In genomic region chr10:91614254-91614624, GRCh38 we compare ENCODE assay signal across 16 cellular contexts. TPM values are rescaled to one million over a fixed set of nuclear protein-coding genes. Genes with fewer than 3 reads are reported as not detected.
DNase-seq lines count a peak whose midpoint lies in the region; ATAC-seq, FAIRE-seq and TF ChIP-seq lines count a peak whose summit lies in the region.
"Had no signal": no experiment of that assay in that cellular context is flagged by ENCODE, and none has a peak within 500 bp of the region (broad histone marks: within the 10 kb centered on the region; RNA-seq: fewer than 3 reads in every experiment).

No MANE protein-coding gene starts in this region.

- H3K9me3 ChIP-seq in K562 (replicated peaks; ENCODE audit: control insufficient read depth, insufficient read depth, low read depth, low read length) (no peaks in the 10 kb centered on the region), keratinocyte (ENCODE audit: control insufficient read depth, low read depth, low read length) (no peaks in the 10 kb centered on the region), transverse colon (no peaks in the 10 kb centered on the region), neural progenitor cell (ENCODE audit: low read depth) (no peaks in the 10 kb centered on the region)

- 63% methylated on average over 2 of the region's 2 CpGs for WGBS in K562 (ENCODE audit: insufficient coverage, low coverage, missing lambda C conversion rate)
- WGBS in transverse colon (ENCODE audit: low coverage in 1 of 2), 2 donors, result 49% methylated on average over 2 of the region's 2 CpGs

- in situ Hi-C loops in K562 (cut with MboI), result no loop called here
- in situ Hi-C loops in transverse colon (cut with MboI; ENCODE audit: low pct_ligation_motif_present in 1 of 4, low pct_unique_long_range_greater_than_20kb in 1 of 4, low sequenced_read_pairs in 3 of 4), result no loop called here

- H3K79me2 ChIP-seq in K562 (ENCODE audit: control insufficient read depth, insufficient read depth, low read length) (no peaks in the 10 kb centered on the region), keratinocyte (ENCODE audit: control insufficient read depth, insufficient read depth, low read length) (no peaks in the 10 kb centered on the region), neural progenitor cell (ENCODE audit: low read depth) (no peaks in the 10 kb centered on the region)

- peaks cover 6% of the 10 kb centered on the region for H3K27me3 Mint-ChIP-seq in nephron progenitor cell (ENCODE audit: low read depth, poor library complexity)
- peaks cover 2% of the 10 kb centered on the region for H3K27me3 Mint-ChIP-seq in neural progenitor cell (ENCODE audit: insufficient read depth, low read depth)

- H3K4me1 ChIP-seq in K562 (replicated peaks in 1 of 2; ENCODE audit: control insufficient read depth in 2 of 2, insufficient read depth in 2 of 2, low read length in 2 of 2) (peaks cover 8 to 42% of the 10 kb centered on the region in 2 experiments; a peak in 3 of 5 replicates), keratinocyte (ENCODE audit: control insufficient read depth, extremely low read depth, insufficient read depth, low read length) (peaks cover 39% of the 10 kb centered on the region), transverse colon (peaks cover 0 to 21% (median 3%) of the 10 kb centered on the region in 4 donors), neural progenitor cell (no peaks in the 10 kb centered on the region)

- no peaks in the 10 kb centered on the region for H3K36me3 ChIP-seq in K562 (ENCODE audit: control insufficient read depth, insufficient read depth, low read length)
- H3K36me3 ChIP-seq in keratinocyte (ENCODE audit: control insufficient read depth in 2 of 2, extremely low read depth in 1 of 2, insufficient read depth in 2 of 2, low read length in 2 of 2), result no peaks in the 10 kb centered on the region
- H3K36me3 ChIP-seq in transverse colon, result no peaks in the 10 kb centered on the region
- no peaks in the 10 kb centered on the region for H3K36me3 ChIP-seq in neural progenitor cell

- intact Hi-C loops in K562 (cut with micrococcal nuclease), result no loop called here
- intact Hi-C loops in transverse colon (cut with DNase I; ENCODE audit: low total_unique reads), result no loop called here

- H3K4me3 ChIP-seq in K562, result no peak overlapping the region
- H3K4me3 ChIP-seq in keratinocyte (ENCODE audit: control insufficient read depth in 2 of 3, extremely low read depth in 1 of 3, insufficient read depth in 2 of 3, low read depth in 1 of 3, low read length in 3 of 3), result no peak overlapping the region
- no peak overlapping the region for H3K4me3 ChIP-seq in transverse colon
- H3K4me3 ChIP-seq in neural progenitor cell, result no peak overlapping the region
- H3K4me3 ChIP-seq: SK-N-MC had no signal

- BruUV-seq in K562 (replicated peaks; lab: Mats Ljungman, UMichigan), result no TSS peak

- H4K20me1 ChIP-seq in K562 (replicated peaks; ENCODE audit: control insufficient read depth, insufficient read depth, low read length) (no peaks in the 10 kb centered on the region), keratinocyte (ENCODE audit: control insufficient read depth, extremely low read depth, insufficient read depth, low read length) (no peaks in the 10 kb centered on the region), neural progenitor cell (ENCODE audit: low read depth) (no peaks in the 10 kb centered on the region)

- H3K9me1 ChIP-seq in K562 (ENCODE audit: control insufficient read depth, insufficient read depth, low read length), result no peaks in the 10 kb centered on the region
- no peaks in the 10 kb centered on the region for H3K9me1 ChIP-seq in keratinocyte (ENCODE audit: control insufficient read depth, extremely low read depth, insufficient read depth, low read length)

- H3K4me2 ChIP-seq in K562 (ENCODE audit: insufficient read depth, low read length), result no peak overlapping the region
- H3K4me2 ChIP-seq in keratinocyte (ENCODE audit: control insufficient read depth, extremely low read depth, insufficient read depth, low read depth, low read length), result peak overlapping the region; percentile 35
- no peak overlapping the region for H3K4me2 ChIP-seq in neural progenitor cell

- H2AFZ ChIP-seq in K562 (ENCODE audit: low read depth, low read length), result peak overlapping the region; percentile 61
- H2AFZ ChIP-seq in keratinocyte (ENCODE audit: control insufficient read depth, low read length), result peak overlapping the region; percentile 11
- H2AFZ ChIP-seq in neural progenitor cell (replicated peaks), result no peak overlapping the region

- no peaks in the 10 kb centered on the region for H3K4me1 Mint-ChIP-seq in nephron progenitor cell
- no peaks in the 10 kb centered on the region for H3K4me1 Mint-ChIP-seq in neural progenitor cell
- H3K4me1 Mint-ChIP-seq: activated CD4-positive, alpha-beta T cell treated with anti-CD3 and anti-CD28 coated beads, Interleukin-2, amount 10 ng/mL, durations not matched to agents 24 days and 14 days; naive B cell; stimulated activated effector memory CD8-positive, alpha-beta T cell treated with anti-CD3 and anti-CD28 coated beads, Interleukin-12 subunit alpha, Interleukin-12 subunit beta, amount 100 ng/mL, for 72 hours had no signal

- H3K27ac Mint-ChIP-seq in nephron progenitor cell (no peak overlapping the region), neural progenitor cell (no peak overlapping the region)
- H3K27ac Mint-ChIP-seq: activated CD4-positive, alpha-beta T cell treated with anti-CD3 and anti-CD28 coated beads, Interleukin-2, amount 10 ng/mL, durations not matched to agents 24 days and 14 days; naive B cell; stimulated activated effector memory CD8-positive, alpha-beta T cell treated with anti-CD3 and anti-CD28 coated beads, Interleukin-12 subunit alpha, Interleukin-12 subunit beta, amount 100 ng/mL, for 72 hours had no signal

- POLR2A ChIA-PET in K562 (lab: Yijun Ruan, JAX), result interaction anchor here (1.1 kb wide), 1 partner anchor 11 kb away, joined by 3 read pairs; no protein-coding TSS in a partner anchor

- CTCF ChIA-PET in K562 (lab: Yijun Ruan, JAX; ENCODE audit: low intra/inter-chr PET ratio), result no interaction called here

- TF ChIP-seq POLR2A in K562 (conservative IDR thresholded peaks at IDR 0.05), result no peak
- no peak for TF ChIP-seq POLR2A in transverse colon (IDR thresholded peaks at IDR 0.05)

- TF ChIP-seq CTCF in K562 (IDR thresholded peaks at IDR 0.05 in 2 of 3, conservative IDR thresholded peaks at IDR 0.05 in 1 of 3; ENCODE audit: insufficient read depth in 2 of 3, low read depth in 1 of 3, low read length in 3 of 3), result no peak
- no peak for TF ChIP-seq CTCF in keratinocyte (optimal IDR thresholded peaks at IDR 0.05 in 1 of 3, IDR thresholded peaks at IDR 0.05 in 1 of 3, conservative IDR thresholded peaks at IDR 0.05 in 1 of 3; ENCODE audit: extremely low read depth in 1 of 3, insufficient read depth in 2 of 3, low read length in 3 of 3)
- TF ChIP-seq CTCF in transverse colon (IDR thresholded peaks at IDR 0.05), result no peak
- TF ChIP-seq CTCF in nephron progenitor cell (IDR thresholded peaks at IDR 0.05), result no peak
- TF ChIP-seq CTCF in neural progenitor cell (IDR thresholded peaks at IDR 0.05), result no peak

- H3K9ac ChIP-seq in K562 (ENCODE audit: insufficient read depth in 1 of 2, low read depth in 2 of 2, low read length in 2 of 2) (no peak overlapping the region), keratinocyte (ENCODE audit: control insufficient read depth, extremely low read depth, insufficient read depth, low read length) (no peak overlapping the region), neural progenitor cell (no peak overlapping the region)

- dilution Hi-C loops in keratinocyte (cut with MboI; ENCODE audit: extremely low pct_ligation_motif_present, low sequenced_read_pairs), result no loop called here

- H3K27me3 ChIP-seq in K562 (ENCODE audit: control insufficient read depth in 2 of 2, insufficient read depth in 2 of 2, low read length in 2 of 2) (no peaks in the 10 kb centered on the region), keratinocyte (ENCODE audit: control insufficient read depth, extremely low read depth, insufficient read depth, low read length) (no peaks in the 10 kb centered on the region), transverse colon (no peaks in the 10 kb centered on the region), neural progenitor cell (no peaks in the 10 kb centered on the region)

- peaks cover 6% of the 10 kb centered on the region for H3K9me3 Mint-ChIP-seq in nephron progenitor cell
- no peaks in the 10 kb centered on the region for H3K9me3 Mint-ChIP-seq in neural progenitor cell
- H3K9me3 Mint-ChIP-seq: activated CD4-positive, alpha-beta T cell treated with anti-CD3 and anti-CD28 coated beads, Interleukin-2, amount 10 ng/mL, durations not matched to agents 24 days and 14 days; naive B cell; stimulated activated effector memory CD8-positive, alpha-beta T cell treated with anti-CD3 and anti-CD28 coated beads, Interleukin-12 subunit alpha, Interleukin-12 subunit beta, amount 100 ng/mL, for 72 hours had no signal

- TF ChIP-seq EP300 in K562 (IDR thresholded peaks at IDR 0.05; ENCODE audit: low read length) (no peak), transverse colon (IDR thresholded peaks at IDR 0.05; ENCODE audit: low read depth) (no peak)

- H3K4me3 Mint-ChIP-seq in nephron progenitor cell (no peak overlapping the region), neural progenitor cell (no peak overlapping the region)
- H3K4me3 Mint-ChIP-seq: activated CD4-positive, alpha-beta T cell treated with anti-CD3 and anti-CD28 coated beads, Interleukin-2, amount 10 ng/mL, durations not matched to agents 24 days and 14 days; naive B cell; stimulated activated effector memory CD8-positive, alpha-beta T cell treated with anti-CD3 and anti-CD28 coated beads, Interleukin-12 subunit alpha, Interleukin-12 subunit beta, amount 100 ng/mL, for 72 hours had no signal

- no peaks in the 10 kb centered on the region for H3F3A ChIP-seq in neural progenitor cell (ENCODE audit: low read depth)

- H3K36me3 Mint-ChIP-seq in nephron progenitor cell (ENCODE audit: low read depth) (peaks cover 2% of the 10 kb centered on the region), neural progenitor cell (no peaks in the 10 kb centered on the region)
- H3K36me3 Mint-ChIP-seq: naive B cell; stimulated activated effector memory CD8-positive, alpha-beta T cell treated with anti-CD3 and anti-CD28 coated beads, Interleukin-12 subunit alpha, Interleukin-12 subunit beta, amount 100 ng/mL, for 72 hours had no signal

- FAIRE-seq in K562 (lab: Jason Lieb, UNC), result no peak
- FAIRE-seq in keratinocyte (lab: Jason Lieb, UNC), result no peak

- H3K27ac ChIP-seq in K562 (ENCODE audit: extremely low read depth, low read depth, low read length), result peak overlapping the region; percentile 67; the same call in 1 of the 3 replicates
- peak overlapping the region; percentile 66 for H3K27ac ChIP-seq in keratinocyte (ENCODE audit: control insufficient read depth, insufficient read depth, low read length)
- peak overlapping the region; percentile 52 to 74 (median 67) for H3K27ac ChIP-seq in transverse colon
- no peak overlapping the region for H3K27ac ChIP-seq in neural progenitor cell
- H3K27ac ChIP-seq: SK-N-MC had no signal

- TF ChIP-seq RAD21 in K562 (CRISPR knock-in tag; conservative IDR thresholded peaks at IDR 0.05 in 1 of 2, IDR thresholded peaks at IDR 0.05 in 1 of 2), result no peak

- ATAC-seq in K562, result no peak
- no peak for ATAC-seq in HG02884 (IDR thresholded peaks at IDR 0.05; ENCODE audit: unreplicated experiment)
- ATAC-seq in GM19467 (IDR thresholded peaks at IDR 0.05; ENCODE audit: unreplicated experiment), result no peak

- DNase-seq in LHCN-M2 (ENCODE audit: low read depth), result peak; percentile 83
- no peak for DNase-seq in K562 (ENCODE audit: extremely low read depth in 1 of 4, low spot score in 3 of 4)
- DNase-seq in keratinocyte (ENCODE audit: low read depth, low spot score), result no peak
- DNase-seq in transverse colon, result no peak
- DNase-seq in nephron progenitor cell, result no peak
- no peak for DNase-seq in neural progenitor cell (ENCODE audit: low spot score)
- DNase-seq: activated CD4-positive, alpha-beta T cell treated with anti-CD3 and anti-CD28 coated beads, Interleukin-2, amount 10 ng/mL, durations not matched to agents 24 days and 14 days; activated effector memory CD4-positive, alpha-beta T cell treated with Interleukin-2 at 50 U/mL for 16 hours; DMS79; naive B cell; NCI-H1105 treated with DMSO at 0.1 percent for 48 hours; stimulated activated CD4-positive, alpha-beta T cell treated with anti-CD3 and anti-CD28 coated beads, Interleukin-15, amount 100 ng/mL, for 24 hours had no signal

RNA-seq across cellular contexts. Expression of gene PPP1R3C, which starts 18.6 kb away (rescaled TPM):
- total RNA-seq in LHCN-M2 (2014; rRNA removed) (74.9 and 101 TPM in 2 replicates), K562 (2014; rRNA removed) (0.08 TPM in 1 of 2 replicates, not detected in the other), K562 (2014; rRNA removed; fragmentation: Illumina TruSeq; extraction: Trizol) (0.10 and 0.11 TPM in 2 replicates), K562 (2015; rRNA removed; fragmentation: Illumina TruSeq; extraction: Trizol) (not detected in 2 replicates), K562 (2021) (0.24 TPM in 1 of 2 replicates, not detected in the other), transverse colon (1 to 10 TPM; 1.1 to 4.6 (median 3.0) TPM), neural progenitor cell (ENCODE audit: low replicate concordance) (6.4 and 6.6 TPM in 2 replicates)
- 45.9 TPM for polyA plus RNA-seq in LHCN-M2 (2012)
- total RNA-seq in K562 (2011; cell fraction: chromatin; rRNA removed; ENCODE audit: low replicate concordance), result not detected in 2 replicates
- total RNA-seq in K562 (2011; cell fraction: nucleolus; rRNA removed), result 0.26 TPM in 1 of 2 replicates, not detected in the other
- 0.15 TPM in 1 of 2 replicates, not detected in the other for total RNA-seq in K562 (2011; cell fraction: nucleoplasm; rRNA removed)
- polyA plus RNA-seq in K562 (2011; rRNA removed) (0.06 and 4.5 TPM in 2 replicates), K562 (2014; fragmentation: Illumina TruSeq; extraction: Trizol) (0.10 TPM in 2 replicates), K562 (2014; fragmentation: Nextera tagmentation; extraction: Ambion mirVana) (under 1 TPM; 0.13 to 0.14 TPM), K562 (2014; rRNA removed) (0.07 TPM in 1 of 2 replicates, not detected in the other), keratinocyte (3.2 to 8.9 TPM (median 7.3 TPM) in 3 replicates)
- 3.0 TPM in 1 of 2 replicates, not detected in the other for polyA plus RNA-seq in K562 (2011; cell fraction: cytosol; rRNA removed)
- polyA plus RNA-seq in K562 (2011; cell fraction: nucleus; rRNA removed), result 0.14 and 4.2 TPM in 2 replicates
- polyA plus RNA-seq in K562 (2012), result 0.12 and 0.69 TPM in 2 replicates
- 7.1 TPM in 1 of 2 replicates, not detected in the other for polyA minus RNA-seq in K562 (2011; rRNA and poly(A)+ RNA removed)
- 2.0 TPM in 1 of 2 replicates, not detected in the other for polyA minus RNA-seq in K562 (2011; cell fraction: cytosol; rRNA and poly(A)+ RNA removed)
- polyA minus RNA-seq in K562 (2011; cell fraction: nucleus; rRNA and poly(A)+ RNA removed), result 0.27 and 10.4 TPM in 2 replicates
- polyA plus RNA-seq in keratinocyte (2011; ENCODE audit: low read depth), result 2.5 TPM
- polyA plus RNA-seq in keratinocyte (2011; cell fraction: cytosol; rRNA removed), result 3.6 and 5.0 TPM in 2 replicates
- polyA plus RNA-seq in keratinocyte (2011; cell fraction: nucleus; rRNA removed), result 8.2 and 8.5 TPM in 2 replicates
- polyA plus RNA-seq in keratinocyte (2012; ENCODE audit: low replicate concordance), result 3.0 and 9.3 TPM in 2 replicates
- polyA minus RNA-seq in keratinocyte, result 1.4 to 15.8 TPM (median 9.8 TPM) in 3 replicates
- 4.6 TPM for polyA minus RNA-seq in keratinocyte (2011; cell fraction: cytosol; rRNA and poly(A)+ RNA removed)
- polyA minus RNA-seq in keratinocyte (2011; cell fraction: nucleus; rRNA and poly(A)+ RNA removed), result 6.4 and 11.6 TPM in 2 replicates

Comparison
In these comparisons a context has a peak if more than half of its experiments do, and no peak if none do; other contexts are left out.
1. RNA of gene PPP1R3C, which starts 18.6 kb away (total RNA-seq): 74.9 to 101 TPM in LHCN-M2; 6.4 to 6.6 TPM in neural progenitor cell, 1.1 to 4.6 TPM in transverse colon and 0.08 to 0.26 TPM in K562; every median in the first group is over 10 times any median in the second.